In genomic region chr3:57192028-57192427, GRCh38 we compare ENCODE assay signal across 27 cellular contexts. TPM values are rescaled to one million over a fixed set of nuclear protein-coding genes. Genes with fewer than 3 reads are reported as not detected.
DNase-seq lines count a peak whose midpoint lies in the region; ATAC-seq, FAIRE-seq and TF ChIP-seq lines count a peak whose summit lies in the region.
"Had no signal": no experiment of that assay in that cellular context is flagged by ENCODE, and none has a peak within 500 bp of the region (broad histone marks: within the 10 kb centered on the region; RNA-seq: fewer than 3 reads in every experiment).

No MANE protein-coding gene starts in this region.

- intact Hi-C loops in GM12878 (cut with micrococcal nuclease; ENCODE audit: unreplicated experiment): no loop called here
- intact Hi-C loops in pancreas (cut with DNase I): no loop called here

- peak overlapping the region; percentile 32 for H3K4me2 ChIP-seq in OCI-LY3 (ENCODE audit: low read length)
- H3K4me2 ChIP-seq in GM12878 (ENCODE audit: control insufficient read depth, insufficient read depth): no peak overlapping the region
- H3K4me2 ChIP-seq: A549; BLaER1 treated with 17β-estradiol and CSF1 and Interleukin-3, amounts not matched to agents 10 nM and 100 nM had no signal

- RAD21 ChIA-PET in GM12878 (lab: Charles Lee; ENCODE audit: unreplicated experiment): no interaction called here

- DNase-seq in NOMO-1 treated with DMSO at 0.1 percent for 48 hours (lab: John Stamatoyannopoulos, UW; ENCODE audit: unreplicated experiment) (peak; percentile 15), NOMO-1 (lab: John Stamatoyannopoulos, UW; ENCODE audit: unreplicated experiment in 2 of 2) (no peak), GM12878 (ENCODE audit: low read depth, low spot score) (no peak), pancreas (no peak), HuH-7.5 (ENCODE audit: low spot score) (no peak), KG1 (lab: John Stamatoyannopoulos, UW) (no peak)
- DNase-seq: ACHN; AML-193; BE2C; CD4-positive, alpha-beta T cell; CD8-positive, alpha-beta memory T cell; DMS 273 treated with DMSO at 0.1 percent for 48 hours; DMS79; EL; GDM1; GOT3; HFFc6 had no signal

- H3K27ac ChIP-seq in OCI-LY3 (ENCODE audit: low read length) (no peak overlapping the region), GM12878 (ENCODE audit: control insufficient read depth, insufficient read depth) (no peak overlapping the region), pancreas (no peak overlapping the region)
- H3K27ac ChIP-seq: 22Rv1; A549; BLaER1 treated with 17β-estradiol and CSF1 and Interleukin-3, amounts not matched to agents 10 nM and 100 nM had no signal

- H3K9ac ChIP-seq in OCI-LY3 (ENCODE audit: low read length) (no peak overlapping the region), GM12878 (ENCODE audit: control insufficient read depth, insufficient read depth, low read length) (no peak overlapping the region)
- H3K9ac ChIP-seq: BLaER1 treated with 17β-estradiol and CSF1 and Interleukin-3, amounts not matched to agents 10 nM and 100 nM had no signal

- H3K79me2 ChIP-seq in OCI-LY3 (ENCODE audit: low read length): no peaks in the 10 kb centered on the region
- H3K79me2 ChIP-seq in GM12878 (ENCODE audit: control insufficient read depth, insufficient read depth, low read length): no peaks in the 10 kb centered on the region

- WGBS in GM12878 (ENCODE audit: insufficient coverage, insufficient replicate concordance, low lambda C conversion rate, missing lambda C conversion rate): 33% methylated on average over 3 of the region's 3 CpGs
- 88 to 99% methylated on average over 3 of the region's 3 CpGs for WGBS in pancreas, 2 donors

- SMC1A ChIA-PET in GM12878 (lab: Charles Lee; ENCODE audit: uncharacterized antibody, unreplicated experiment): interaction anchor here (0.6 to 1.9 kb wide), 4 partner anchors 22 to 42 kb away, joined by 3 to 5 read pairs (median 4); no protein-coding TSS in a partner anchor

- in situ Hi-C loops in GM12878 (cut with MboI): no loop called here

- no peak for TF ChIP-seq POLR2A in GM12878 (IDR thresholded peaks at IDR 0.05; ENCODE audit: low read depth, low read length)

- H3K9me3 ChIP-seq in OCI-LY3 (ENCODE audit: insufficient read depth, low read length) (no peaks in the 10 kb centered on the region), GM12878 (replicated peaks; ENCODE audit: control insufficient read depth, insufficient read depth, low read length) (no peaks in the 10 kb centered on the region), pancreas (no peaks in the 10 kb centered on the region)
- H3K9me3 ChIP-seq: A549; BE2C; BLaER1 treated with 17β-estradiol and CSF1 and Interleukin-3, amounts not matched to agents 10 nM and 100 nM; HAP-1 had no signal

- CTCF ChIA-PET in GM12878 (lab: Yijun Ruan, JAX): interaction anchor here (0.6 to 0.7 kb wide), 2 partner anchors 38 to 269 kb away, joined by 3 to 4 read pairs; no protein-coding TSS in a partner anchor

- H4K20me1 ChIP-seq in OCI-LY3 (ENCODE audit: insufficient read depth, low read length) (no peaks in the 10 kb centered on the region), GM12878 (ENCODE audit: control insufficient read depth, insufficient read depth) (no peaks in the 10 kb centered on the region)
- H4K20me1 ChIP-seq: BLaER1 treated with 17β-estradiol and CSF1 and Interleukin-3, amounts not matched to agents 10 nM and 100 nM had no signal

- BruUV-seq in GM12878 (replicated peaks; lab: Mats Ljungman, UMichigan): no TSS peak

- POLR2A ChIA-PET in GM12878 (lab: Charles Lee): interaction anchor here (1.3 kb wide), 1 partner anchor 9 kb away, joined by 3 read pairs; no protein-coding TSS in a partner anchor

- TF ChIP-seq EP300 in GM12878 (IDR thresholded peaks at IDR 0.05; ENCODE audit: borderline replicate concordance in 1 of 2, control insufficient read depth in 1 of 2, low read depth in 2 of 2, low read length in 2 of 2): no peak

- FAIRE-seq in GM12878 (lab: Jason Lieb, UNC) (no peak), pancreas (lab: Jason Lieb, UNC) (peak; percentile 17)
- FAIRE-seq: A549, D721Med, GM18507, H54 had no signal

- TF ChIP-seq CTCF in OCI-LY3 (IDR thresholded peaks at IDR 0.05; ENCODE audit: low read depth, low read length) (no peak), GM12878 (IDR thresholded peaks at IDR 0.05 in 2 of 3, conservative IDR thresholded peaks at IDR 0.05 in 1 of 3; ENCODE audit: control insufficient read depth in 2 of 3, extremely low read depth in 1 of 3, insufficient read depth in 1 of 3, low read depth in 3 of 3, low read length in 3 of 3) (no peak), pancreas (IDR thresholded peaks at IDR 0.05) (no peak)

- 0 out of 2 replicates have a peak, but pooled peaks cover 3% of the 10 kb centered on the region for H3K27me3 ChIP-seq in OCI-LY3 (ENCODE audit: low read depth, low read length)
- no peaks in the 10 kb centered on the region for H3K27me3 ChIP-seq in GM12878 (replicated peaks in 1 of 2; ENCODE audit: control insufficient read depth in 2 of 2, insufficient read depth in 2 of 2, low read length in 1 of 2)
- no peaks in the 10 kb centered on the region for H3K27me3 ChIP-seq in pancreas
- H3K27me3 ChIP-seq: BE2C; BLaER1 treated with 17β-estradiol and CSF1 and Interleukin-3, amounts not matched to agents 10 nM and 100 nM had no signal

- no peak overlapping the region for H3K4me3 ChIP-seq in OCI-LY3 (ENCODE audit: low read length)
- no peak overlapping the region for H3K4me3 ChIP-seq in GM12878
- no peak overlapping the region for H3K4me3 ChIP-seq in pancreas
- H3K4me3 ChIP-seq: A549; BLaER1 treated with 17β-estradiol and CSF1 and Interleukin-3, amounts not matched to agents 10 nM and 100 nM; HAP-1 had no signal

- H3K36me3 ChIP-seq in OCI-LY3 (replicated peaks; ENCODE audit: low read depth, low read length) (no peaks in the 10 kb centered on the region), GM12878 (ENCODE audit: control insufficient read depth in 2 of 2, insufficient read depth in 2 of 2, low read length in 1 of 2) (no peaks in the 10 kb centered on the region), pancreas (no peaks in the 10 kb centered on the region)
- H3K36me3 ChIP-seq: BE2C; BLaER1 treated with 17β-estradiol and CSF1 and Interleukin-3, amounts not matched to agents 10 nM and 100 nM; HAP-1 had no signal

- no peak for TF ChIP-seq RAD21 in GM12878 (IDR thresholded peaks at IDR 0.05; ENCODE audit: insufficient read depth, low read depth, low read length)

- ATAC-seq in GM12878 (peak; percentile 64), pancreas (no peak), GM18907 (IDR thresholded peaks at IDR 0.05; ENCODE audit: unreplicated experiment) (no peak)
- ATAC-seq: A549 had no signal

- H3K4me1 ChIP-seq in OCI-LY3 (ENCODE audit: low read length): peaks cover 25% of the 10 kb centered on the region
- no peaks in the 10 kb centered on the region for H3K4me1 ChIP-seq in GM12878 (ENCODE audit: control insufficient read depth, insufficient read depth, low read length)
- no peaks in the 10 kb centered on the region for H3K4me1 ChIP-seq in pancreas
- H3K4me1 ChIP-seq: A549; BE2C; BLaER1 treated with 17β-estradiol and CSF1 and Interleukin-3, amounts not matched to agents 10 nM and 100 nM; HAP-1 had no signal

- H2AFZ ChIP-seq in OCI-LY3 (ENCODE audit: low read depth, low read length) (no peak overlapping the region), GM12878 (ENCODE audit: control insufficient read depth, low read depth, low read length) (no peak overlapping the region)

RNA-seq across cellular contexts. Expression of gene HESX1, which starts 7.8 kb away (rescaled TPM):
- 1.9 and 2.0 TPM in 2 replicates for total RNA-seq in GM12878 (2013; cell fraction: nucleolus; rRNA removed)
- total RNA-seq in GM12878 (2014; rRNA removed) (3.6 and 4.6 TPM in 2 replicates), GM12878 (2014; rRNA removed; fragmentation: Illumina TruSeq; extraction: Trizol) (2.5 and 2.7 TPM in 2 replicates), GM12878 (2021) (2.7 and 3.1 TPM in 2 replicates), pancreas (under 1 TPM in 5 of 6 donors, not detected in 1; 0.22 to 0.98 (median 0.64) TPM)
- 0.75 TPM for polyA plus RNA-seq in GM12878 (2011; ENCODE audit: low read depth)
- polyA plus RNA-seq in GM12878 (2011; rRNA removed) (5.8 and 8.3 TPM in 2 replicates), GM12878 (2014; fragmentation: Illumina TruSeq; extraction: Trizol) (4.4 and 4.8 TPM in 2 replicates), GM12878 (2014; fragmentation: Nextera tagmentation; extraction: Ambion mirVana) (1 to 10 TPM; 4.2 to 5.9 TPM), GM12878 (2014; rRNA removed) (3.3 and 5.1 TPM in 2 replicates), GM12878 (2016; fragmentation: Nextera tagmentation; extraction: Ambion mirVana) (1 to 10 TPM; 3.0 to 3.1 TPM), pancreas (1 to 10 TPM; 1.1 to 1.4 TPM)
- polyA plus RNA-seq in GM12878 (2011; cell fraction: cytosol; rRNA removed): 2.7 and 3.7 TPM in 2 replicates
- polyA plus RNA-seq in GM12878 (2011; cell fraction: nucleus; rRNA removed): 5.4 and 7.0 TPM in 2 replicates
- polyA plus RNA-seq in GM12878 (2012): 1.5 and 2.2 TPM in 2 replicates
- polyA minus RNA-seq in GM12878 (2011; rRNA and poly(A)+ RNA removed): 0.80 and 1.2 TPM in 2 replicates
- not detected in 2 replicates for polyA minus RNA-seq in GM12878 (2011; cell fraction: cytosol; rRNA and poly(A)+ RNA removed)
- 0.96 TPM in 1 of 2 replicates, not detected in the other for polyA minus RNA-seq in GM12878 (2011; cell fraction: nucleus; rRNA and poly(A)+ RNA removed)
- polyA plus RNA-seq: CD8-positive, alpha-beta memory T cell had no signal

RNA-seq across cellular contexts. Expression of gene IL17RD, which starts 26.9 kb away (rescaled TPM):
- 0.04 TPM in 1 of 2 replicates, not detected in the other for total RNA-seq in GM12878 (2013; cell fraction: nucleolus; rRNA removed)
- total RNA-seq in GM12878 (2014; rRNA removed) (0.05 and 0.06 TPM in 2 replicates), GM12878 (2014; rRNA removed; fragmentation: Illumina TruSeq; extraction: Trizol) (not detected in 2 replicates), GM12878 (2021) (0.05 and 0.08 TPM in 2 replicates), pancreas (1 to 10 TPM; 1.2 to 3.9 (median 2.2) TPM)
- not detected for polyA plus RNA-seq in GM12878 (2011; ENCODE audit: low read depth)
- polyA plus RNA-seq in GM12878 (2011; rRNA removed) (0.04 TPM in 1 of 2 replicates, not detected in the other), GM12878 (2014; fragmentation: Illumina TruSeq; extraction: Trizol) (0.07 TPM in 1 of 2 replicates, not detected in the other), GM12878 (2014; fragmentation: Nextera tagmentation; extraction: Ambion mirVana) (not detected), GM12878 (2014; rRNA removed) (0.01 and 0.03 TPM in 2 replicates), GM12878 (2016; fragmentation: Nextera tagmentation; extraction: Ambion mirVana) (under 1 TPM; 0.03 to 0.04 TPM), pancreas (under 1 TPM; 0.42 to 0.52 TPM)
- polyA plus RNA-seq in GM12878 (2011; cell fraction: cytosol; rRNA removed): 0.05 and 0.09 TPM in 2 replicates
- polyA plus RNA-seq in GM12878 (2011; cell fraction: nucleus; rRNA removed): 0.01 TPM in 1 of 2 replicates, not detected in the other
- not detected in 2 replicates for polyA plus RNA-seq in GM12878 (2012)
- 0.05 TPM in 1 of 2 replicates, not detected in the other for polyA minus RNA-seq in GM12878 (2011; rRNA and poly(A)+ RNA removed)
- not detected in 2 replicates for polyA minus RNA-seq in GM12878 (2011; cell fraction: cytosol; rRNA and poly(A)+ RNA removed)
- not detected in 2 replicates for polyA minus RNA-seq in GM12878 (2011; cell fraction: nucleus; rRNA and poly(A)+ RNA removed)
- total RNA-seq: CD4-positive, alpha-beta T cell had no signal
- polyA plus RNA-seq: CD14-positive monocyte; CD8-positive, alpha-beta memory T cell had no signal

RNA-seq across cellular contexts. Expression of gene APPL1, which starts 35.5 kb away (rescaled TPM):
- total RNA-seq in GM12878 (2013; cell fraction: nucleolus; rRNA removed): 91.7 and 99.2 TPM in 2 replicates
- total RNA-seq in GM12878 (2014; rRNA removed) (56.5 and 66.2 TPM in 2 replicates), GM12878 (2014; rRNA removed; fragmentation: Illumina TruSeq; extraction: Trizol) (46.5 and 46.7 TPM in 2 replicates), GM12878 (2021) (35.2 and 39.5 TPM in 2 replicates), pancreas (10 to 100 TPM; 31.4 to 46.1 (median 36.2) TPM)
- polyA plus RNA-seq in GM12878 (2011; ENCODE audit: low read depth): 15.1 TPM
- polyA plus RNA-seq in GM12878 (2011; rRNA removed) (40.9 and 66.4 TPM in 2 replicates), GM12878 (2014; fragmentation: Illumina TruSeq; extraction: Trizol) (38.3 and 44.0 TPM in 2 replicates), GM12878 (2014; fragmentation: Nextera tagmentation; extraction: Ambion mirVana) (10 to 100 TPM; 15.0 to 16.6 TPM), GM12878 (2014; rRNA removed) (23.1 and 26.0 TPM in 2 replicates), GM12878 (2016; fragmentation: Nextera tagmentation; extraction: Ambion mirVana) (10 to 100 TPM; 73.4 to 77.6 TPM), pancreas (10 to 100 TPM in 1 of 2 donors, 1 to 10 TPM in 1; 8.7 to 13.0 TPM)
- 21.2 and 22.6 TPM in 2 replicates for polyA plus RNA-seq in GM12878 (2011; cell fraction: cytosol; rRNA removed)
- 16.3 and 16.4 TPM in 2 replicates for polyA plus RNA-seq in GM12878 (2011; cell fraction: nucleus; rRNA removed)
- polyA plus RNA-seq in GM12878 (2012): 20.5 and 22.5 TPM in 2 replicates
- polyA minus RNA-seq in GM12878 (2011; rRNA and poly(A)+ RNA removed): 58.4 and 64.9 TPM in 2 replicates
- 27.5 and 41.4 TPM in 2 replicates for polyA minus RNA-seq in GM12878 (2011; cell fraction: cytosol; rRNA and poly(A)+ RNA removed)
- 23.3 and 31.1 TPM in 2 replicates for polyA minus RNA-seq in GM12878 (2011; cell fraction: nucleus; rRNA and poly(A)+ RNA removed)
